8 cellular contexts compared by ENCODE assay signal in the genomic region with DNA sequence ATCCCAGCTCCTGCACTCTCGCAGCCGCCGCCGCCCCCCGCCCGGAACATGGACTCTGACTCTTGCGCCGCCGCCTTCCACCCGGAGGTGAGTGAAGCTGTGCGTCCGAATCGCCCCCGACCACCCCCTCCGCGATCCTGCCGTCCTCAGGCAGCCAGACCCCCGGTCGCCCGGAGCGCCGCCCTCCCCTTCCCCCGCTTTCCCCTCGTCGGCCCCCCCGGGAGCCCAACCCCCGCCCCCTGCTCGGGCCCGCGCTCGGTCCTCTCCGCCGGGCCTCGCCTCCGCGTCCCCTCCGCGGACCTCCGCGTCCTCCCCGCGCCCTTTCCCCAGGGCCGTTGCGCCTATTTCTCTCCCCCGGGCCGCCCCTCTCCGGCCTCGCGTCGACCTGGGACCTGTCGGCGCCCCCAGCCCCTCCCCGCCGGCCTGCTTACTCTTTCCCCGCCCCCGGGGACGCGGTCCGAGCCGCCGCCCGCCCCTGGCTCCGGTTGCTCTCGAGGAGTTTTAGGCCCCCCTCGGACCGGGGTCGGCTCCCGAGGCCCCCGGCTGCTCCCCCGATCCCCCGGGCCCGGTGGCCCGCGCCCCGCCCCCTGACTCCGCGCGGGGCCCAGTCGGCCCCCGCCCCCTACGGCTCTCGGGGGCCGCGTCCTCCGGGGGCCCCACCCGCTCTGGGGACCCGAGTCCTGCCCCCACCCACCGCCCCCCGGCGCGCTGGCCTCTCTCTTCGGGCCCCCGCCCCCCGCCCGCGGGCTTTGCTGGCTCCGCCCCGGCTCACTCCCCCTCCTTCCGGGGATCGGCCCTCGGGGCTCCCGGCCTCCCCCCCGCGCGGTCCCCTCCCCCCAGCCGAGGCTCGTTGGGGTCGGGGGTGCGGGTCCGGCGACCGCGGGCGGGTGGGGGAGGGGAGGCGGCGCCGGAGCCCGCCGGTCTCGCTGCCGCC. TPM values are rescaled to one million over a fixed set of nuclear protein-coding genes. Genes with fewer than 3 reads are reported as not detected.
DNase-seq lines count a peak whose midpoint lies in the region; ATAC-seq and TF ChIP-seq lines count a peak whose summit lies in the region.

No MANE protein-coding gene starts in this region.

- H3K4me1 ChIP-seq in adrenal gland (replicated peaks in 1 of 2): peaks cover 10 to 23% of the 10 kb centered on the region in 2 donors

- ATAC-seq in left ventricle myocardium superior: peak; percentile 12
- no peak for ATAC-seq in GM19467 (IDR thresholded peaks at IDR 0.05; ENCODE audit: unreplicated experiment)
- no peak for ATAC-seq in GM18873 (IDR thresholded peaks at IDR 0.05; ENCODE audit: low FRiP score, unreplicated experiment)

- TF ChIP-seq POLR2A in GM18951 (IDR thresholded peaks at IDR 0.05; ENCODE audit: extremely low read depth, insufficient read depth, insufficient read length): peak; percentile 22
- TF ChIP-seq POLR2A in adrenal gland (IDR thresholded peaks at IDR 0.05): no peak

- H3K9me3 ChIP-seq in adrenal gland (replicated peaks in 1 of 3): no peaks in the 10 kb centered on the region

- peak overlapping the region; percentile 76 to 95 (median 87) for H3K27ac ChIP-seq in adrenal gland

- H3K27me3 ChIP-seq in adrenal gland: no peaks in the 10 kb centered on the region

- 1% methylated on average over 19 to 117 of the region's 121 CpGs; no CpG with 5 or more reads in 1 of the 4 donors for WGBS in adrenal gland, 4 donors

- intact Hi-C loops in adrenal gland (cut with DNase I): no loop called here
- intact Hi-C loops in left ventricle myocardium superior (cut with micrococcal nuclease): no loop called here

- TF ChIP-seq CTCF in adrenal gland (IDR thresholded peaks at IDR 0.05): no peak
- no peak for TF ChIP-seq CTCF in retinal pigment epithelial cell (conservative IDR thresholded peaks at IDR 0.05; ENCODE audit: low read depth, low read length)

- in situ Hi-C loops in GM18951 (cut with MboI; ENCODE audit: low sequenced_read_pairs, unreplicated experiment) (no loop called here), G401 (cut with HindIII; ENCODE audit: low sequenced_read_pairs) (no loop called here)

- peaks cover 0 to 7% of the 10 kb centered on the region in 2 donors for H3K36me3 ChIP-seq in adrenal gland (replicated peaks in 1 of 2)

- H3K4me3 ChIP-seq in adrenal gland: peak overlapping the region; percentile 25 to 98 (median 79)
- peak overlapping the region; percentile 62 for H3K4me3 ChIP-seq in retinal pigment epithelial cell (ENCODE audit: low read length)

- peak; percentile 49 for DNase-seq in RPMI8226
- peak in 5 of 7 donors; percentile 41 to 76 (median 64) for DNase-seq in adrenal gland
- peak; percentile 78 for DNase-seq in left ventricle myocardium superior
- DNase-seq in retinal pigment epithelial cell (ENCODE audit: low read depth): no peak
- no peak for DNase-seq in G401 (ENCODE audit: low spot score)

RNA-seq across cellular contexts. Expression of gene PHF13, which starts 0.8 kb away (rescaled TPM):
- total RNA-seq in adrenal gland (10 to 100 TPM in 7 of 8 donors, 1 to 10 TPM in 1; 8.7 to 20.1 (median 13.9) TPM), left ventricle myocardium superior (7.5 TPM)
- 10 to 100 TPM in 2 of 3 donors, 1 to 10 TPM in 1; 4.7 to 14.8 (median 11.2) TPM for polyA plus RNA-seq in adrenal gland
- total RNA-seq in G401 (2014; rRNA removed; shearing (Covaris generic)): 23.0 and 34.2 TPM in 2 replicates

RNA-seq across cellular contexts. Expression of gene THAP3, which starts 10.4 kb away (rescaled TPM):
- total RNA-seq in adrenal gland (10 to 100 TPM; 16.2 to 45.6 (median 34.5) TPM), left ventricle myocardium superior (14.9 TPM)
- 10 to 100 TPM; 11.1 to 65.6 (median 37.6) TPM for polyA plus RNA-seq in adrenal gland
- total RNA-seq in G401 (2014; rRNA removed; shearing (Covaris generic)): 41.9 and 44.5 TPM in 2 replicates

RNA-seq across cellular contexts. Expression of gene KLHL21, which starts 11.6 kb away (rescaled TPM):
- 100 to 1,000 TPM in 2 of 8 donors, 10 to 100 TPM in 6; 34.2 to 108 (median 62.1) TPM for total RNA-seq in adrenal gland
- polyA plus RNA-seq in adrenal gland: 10 to 100 TPM; 11.7 to 19.1 (median 12.9) TPM
- 131 TPM for total RNA-seq in left ventricle myocardium superior
- 39.6 and 44.3 TPM in 2 replicates for total RNA-seq in G401 (2014; rRNA removed; shearing (Covaris generic))

RNA-seq across cellular contexts. Expression of gene ZBTB48, which starts 34.5 kb away (rescaled TPM):
- 10 to 100 TPM in 7 of 8 donors, 1 to 10 TPM in 1; 9.5 to 50.9 (median 26.3) TPM for total RNA-seq in adrenal gland
- 100 to 1,000 TPM in 2 of 3 donors, 1 to 10 TPM in 1; 6.8 to 245 (median 186) TPM for polyA plus RNA-seq in adrenal gland
- total RNA-seq in left ventricle myocardium superior: 13.3 TPM
- total RNA-seq in G401 (2014; rRNA removed; shearing (Covaris generic)): 24.1 and 27.7 TPM in 2 replicates

RNA-seq across cellular contexts. Expression of gene TAS1R1, which starts 59.2 kb away (rescaled TPM):
- total RNA-seq in adrenal gland (under 1 TPM in 4 of 8 donors, not detected in 4; 0.11 to 0.83 (median 0.47) TPM), left ventricle myocardium superior (not detected)
- under 1 TPM; 0.27 to 0.40 (median 0.37) TPM for polyA plus RNA-seq in adrenal gland
- total RNA-seq in G401 (2014; rRNA removed; shearing (Covaris generic)): not detected in 2 replicates

Comparison
In these comparisons a context has a peak if more than half of its experiments do, and no peak if none do; other contexts are left out.
1. DNase-seq: peak in RPMI8226 (single experiment), adrenal gland (5 of 7) and left ventricle myocardium superior (single experiment); none in retinal pigment epithelial cell (single experiment) and G401 (single experiment).